1 cellular context compared by ENCODE assay signal in genomic region chr22:39534092-39534506, GRCh38.
TF ChIP-seq lines count a peak whose summit lies in the region.

No MANE protein-coding gene starts in this region.

TF ChIP-seq in K562, 482 proteins besides CTCF, POLR2A, EP300 and RAD21:
- TF ChIP-seq NKRF (IDR thresholded peaks at IDR 0.05; ENCODE audit: borderline replicate concordance) (no peak), TSHZ1 (CRISPR knock-in tag; IDR thresholded peaks at IDR 0.05) (no peak), XRCC3 (IDR thresholded peaks at IDR 0.05) (no peak), PCBP2 (IDR thresholded peaks at IDR 0.05; ENCODE audit: low read depth, low read length, poor library complexity, severe bottlenecking) (no peak), SNAPC5 (CRISPR knock-in tag; IDR thresholded peaks at IDR 0.05) (no peak), HOXB6 (CRISPR knock-in tag; IDR thresholded peaks at IDR 0.05; ENCODE audit: borderline replicate concordance) (no peak), MTA2 (IDR thresholded peaks at IDR 0.05; ENCODE audit: low read depth) (no peak), ZNF212 (CRISPR knock-in tag; IDR thresholded peaks at IDR 0.05) (no peak), ZNF12 (CRISPR knock-in tag; IDR thresholded peaks at IDR 0.05) (no peak), ZBTB49 (CRISPR knock-in tag; IDR thresholded peaks at IDR 0.05; ENCODE audit: borderline replicate concordance) (no peak), ZNF699 (CRISPR knock-in tag; IDR thresholded peaks at IDR 0.05; ENCODE audit: insufficient replicate concordance) (no peak), HIVEP1 (CRISPR knock-in tag; IDR thresholded peaks at IDR 0.05) (no peak), JUND (IDR thresholded peaks at IDR 0.05; ENCODE audit: borderline replicate concordance, low read depth, low read length) (no peak), JUND (tag; IDR thresholded peaks at IDR 0.05; ENCODE audit: borderline replicate concordance, low read depth, low read length) (no peak), XRCC4 (IDR thresholded peaks at IDR 0.05; ENCODE audit: extremely low read depth, insufficient read depth, insufficient read length) (no peak), SIX5 (IDR thresholded peaks at IDR 0.05; ENCODE audit: borderline replicate concordance in 1 of 2, insufficient read depth in 1 of 2, low read depth in 1 of 2, low read length in 2 of 2) (no peak)
